Comparison of ENCODE assay signal across 1 cellular context in the genomic region with DNA sequence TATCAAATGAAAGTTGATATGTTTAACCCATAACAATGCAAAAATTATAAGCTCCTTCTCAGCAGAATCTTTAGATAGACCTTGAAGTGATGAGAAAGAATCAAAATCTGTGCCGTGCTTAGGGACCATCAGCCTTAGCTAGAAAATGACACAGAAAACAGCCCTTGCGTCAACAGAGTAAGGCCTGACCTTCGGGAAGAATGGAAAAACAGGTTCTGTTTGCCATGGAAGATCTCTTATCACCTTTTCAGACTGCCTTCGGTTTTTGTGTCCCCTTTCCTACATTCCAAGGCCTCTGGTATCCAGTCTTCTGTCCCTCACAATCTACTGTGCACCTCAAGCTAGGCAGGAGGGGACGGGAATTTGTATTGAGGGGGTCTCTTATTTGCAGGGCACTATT.
TF ChIP-seq lines count a peak whose summit lies in the region.

No MANE protein-coding gene starts in this region.

TF ChIP-seq in HepG2, 621 proteins besides CTCF, POLR2A, EP300 and RAD21 (continued from another document and continues in another):
- no peak for TF ChIP-seq ZBTB44 (CRISPR knock-in tag; IDR thresholded peaks at IDR 0.05)
- TF ChIP-seq ZSCAN30 (CRISPR knock-in tag; IDR thresholded peaks at IDR 0.05): no peak
- TF ChIP-seq RNF219 (CRISPR knock-in tag; IDR thresholded peaks at IDR 0.05): no peak
- no peak for TF ChIP-seq NFE2L1 (CRISPR knock-in tag; IDR thresholded peaks at IDR 0.05; ENCODE audit: borderline replicate concordance)
- TF ChIP-seq, protein P1, sequence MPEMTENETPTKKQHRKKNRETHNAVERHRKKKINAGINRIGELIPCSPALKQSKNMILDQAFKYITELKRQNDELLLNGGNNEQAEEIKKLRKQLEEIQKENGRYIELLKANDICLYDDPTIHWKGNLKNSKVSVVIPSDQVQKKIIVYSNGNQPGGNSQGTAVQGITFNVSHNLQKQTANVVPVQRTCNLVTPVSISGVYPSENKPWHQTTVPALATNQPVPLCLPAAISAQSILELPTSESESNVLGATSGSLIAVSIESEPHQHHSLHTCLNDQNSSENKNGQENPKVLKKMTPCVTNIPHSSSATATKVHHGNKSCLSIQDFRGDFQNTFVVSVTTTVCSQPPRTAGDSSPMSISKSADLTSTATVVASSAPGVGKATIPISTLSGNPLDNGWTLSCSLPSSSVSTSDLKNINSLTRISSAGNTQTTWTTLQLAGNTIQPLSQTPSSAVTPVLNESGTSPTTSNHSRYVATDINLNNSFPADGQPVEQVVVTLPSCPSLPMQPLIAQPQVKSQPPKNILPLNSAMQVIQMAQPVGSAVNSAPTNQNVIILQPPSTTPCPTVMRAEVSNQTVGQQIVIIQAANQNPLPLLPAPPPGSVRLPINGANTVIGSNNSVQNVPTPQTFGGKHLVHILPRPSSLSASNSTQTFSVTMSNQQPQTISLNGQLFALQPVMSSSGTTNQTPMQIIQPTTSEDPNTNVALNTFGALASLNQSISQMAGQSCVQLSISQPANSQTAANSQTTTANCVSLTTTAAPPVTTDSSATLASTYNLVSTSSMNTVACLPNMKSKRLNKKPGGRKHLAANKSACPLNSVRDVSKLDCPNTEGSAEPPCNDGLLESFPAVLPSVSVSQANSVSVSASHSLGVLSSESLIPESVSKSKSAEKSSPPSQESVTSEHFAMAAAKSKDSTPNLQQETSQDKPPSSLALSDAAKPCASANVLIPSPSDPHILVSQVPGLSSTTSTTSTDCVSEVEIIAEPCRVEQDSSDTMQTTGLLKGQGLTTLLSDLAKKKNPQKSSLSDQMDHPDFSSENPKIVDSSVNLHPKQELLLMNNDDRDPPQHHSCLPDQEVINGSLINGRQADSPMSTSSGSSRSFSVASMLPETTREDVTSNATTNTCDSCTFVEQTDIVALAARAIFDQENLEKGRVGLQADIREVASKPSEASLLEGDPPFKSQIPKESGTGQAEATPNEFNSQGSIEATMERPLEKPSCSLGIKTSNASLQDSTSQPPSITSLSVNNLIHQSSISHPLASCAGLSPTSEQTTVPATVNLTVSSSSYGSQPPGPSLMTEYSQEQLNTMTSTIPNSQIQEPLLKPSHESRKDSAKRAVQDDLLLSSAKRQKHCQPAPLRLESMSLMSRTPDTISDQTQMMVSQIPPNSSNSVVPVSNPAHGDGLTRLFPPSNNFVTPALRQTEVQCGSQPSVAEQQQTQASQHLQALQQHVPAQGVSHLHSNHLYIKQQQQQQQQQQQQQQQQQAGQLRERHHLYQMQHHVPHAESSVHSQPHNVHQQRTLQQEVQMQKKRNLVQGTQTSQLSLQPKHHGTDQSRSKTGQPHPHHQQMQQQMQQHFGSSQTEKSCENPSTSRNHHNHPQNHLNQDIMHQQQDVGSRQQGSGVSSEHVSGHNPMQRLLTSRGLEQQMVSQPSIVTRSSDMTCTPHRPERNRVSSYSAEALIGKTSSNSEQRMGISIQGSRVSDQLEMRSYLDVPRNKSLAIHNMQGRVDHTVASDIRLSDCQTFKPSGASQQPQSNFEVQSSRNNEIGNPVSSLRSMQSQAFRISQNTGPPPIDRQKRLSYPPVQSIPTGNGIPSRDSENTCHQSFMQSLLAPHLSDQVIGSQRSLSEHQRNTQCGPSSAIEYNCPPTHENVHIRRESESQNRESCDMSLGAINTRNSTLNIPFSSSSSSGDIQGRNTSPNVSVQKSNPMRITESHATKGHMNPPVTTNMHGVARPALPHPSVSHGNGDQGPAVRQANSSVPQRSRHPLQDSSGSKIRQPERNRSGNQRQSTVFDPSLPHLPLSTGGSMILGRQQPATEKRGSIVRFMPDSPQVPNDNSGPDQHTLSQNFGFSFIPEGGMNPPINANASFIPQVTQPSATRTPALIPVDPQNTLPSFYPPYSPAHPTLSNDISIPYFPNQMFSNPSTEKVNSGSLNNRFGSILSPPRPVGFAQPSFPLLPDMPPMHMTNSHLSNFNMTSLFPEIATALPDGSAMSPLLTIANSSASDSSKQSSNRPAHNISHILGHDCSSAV (CRISPR knock-in tag; IDR thresholded peaks at IDR 0.05; ENCODE audit: borderline replicate concordance): no peak
- TF ChIP-seq, protein P2, sequence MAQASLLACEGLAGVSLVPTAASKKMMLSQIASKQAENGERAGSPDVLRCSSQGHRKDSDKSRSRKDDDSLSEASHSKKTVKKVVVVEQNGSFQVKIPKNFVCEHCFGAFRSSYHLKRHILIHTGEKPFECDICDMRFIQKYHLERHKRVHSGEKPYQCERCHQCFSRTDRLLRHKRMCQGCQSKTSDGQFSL (CRISPR knock-in tag; IDR thresholded peaks at IDR 0.05): no peak
- TF ChIP-seq NFE2 (CRISPR knock-in tag; IDR thresholded peaks at IDR 0.05): no peak
- no peak for TF ChIP-seq NFE2L2 (IDR thresholded peaks at IDR 0.05; ENCODE audit: low read length)
- no peak for TF ChIP-seq JUN (CRISPR knock-in tag; IDR thresholded peaks at IDR 0.05)
- no peak for TF ChIP-seq NCOA5 (CRISPR knock-in tag; IDR thresholded peaks at IDR 0.05)
- peak; percentile 49; the same call in 1 of the 2 replicates for TF ChIP-seq MEIS2 (CRISPR knock-in tag; IDR thresholded peaks at IDR 0.05)
- TF ChIP-seq ZNF562 (CRISPR knock-in tag; IDR thresholded peaks at IDR 0.05; ENCODE audit: borderline replicate concordance): no peak
- TF ChIP-seq HOXA7 (CRISPR knock-in tag; IDR thresholded peaks at IDR 0.05): no peak
- TF ChIP-seq ZNF788 (CRISPR knock-in tag; IDR thresholded peaks at IDR 0.05; ENCODE audit: borderline replicate concordance): no peak
- TF ChIP-seq BORCS8-MEF2B (CRISPR knock-in tag; IDR thresholded peaks at IDR 0.05): no peak
- no peak for TF ChIP-seq ZNF362 (CRISPR knock-in tag; IDR thresholded peaks at IDR 0.05; ENCODE audit: borderline replicate concordance)
- TF ChIP-seq, protein P3, sequence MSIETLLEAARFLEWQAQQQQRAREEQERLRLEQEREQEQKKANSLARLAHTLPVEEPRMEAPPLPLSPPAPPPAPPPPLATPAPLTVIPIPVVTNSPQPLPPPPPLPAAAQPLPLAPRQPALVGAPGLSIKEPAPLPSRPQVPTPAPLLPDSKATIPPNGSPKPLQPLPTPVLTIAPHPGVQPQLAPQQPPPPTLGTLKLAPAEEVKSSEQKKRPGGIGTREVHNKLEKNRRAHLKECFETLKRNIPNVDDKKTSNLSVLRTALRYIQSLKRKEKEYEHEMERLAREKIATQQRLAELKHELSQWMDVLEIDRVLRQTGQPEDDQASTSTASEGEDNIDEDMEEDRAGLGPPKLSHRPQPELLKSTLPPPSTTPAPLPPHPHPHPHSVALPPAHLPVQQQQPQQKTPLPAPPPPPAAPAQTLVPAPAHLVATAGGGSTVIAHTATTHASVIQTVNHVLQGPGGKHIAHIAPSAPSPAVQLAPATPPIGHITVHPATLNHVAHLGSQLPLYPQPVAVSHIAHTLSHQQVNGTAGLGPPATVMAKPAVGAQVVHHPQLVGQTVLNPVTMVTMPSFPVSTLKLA (IDR thresholded peaks at IDR 0.05): no peak
- no peak for TF ChIP-seq ZNF367 (CRISPR knock-in tag; IDR thresholded peaks at IDR 0.05; ENCODE audit: borderline replicate concordance)
- TF ChIP-seq TEAD3 (CRISPR knock-in tag; optimal IDR thresholded peaks at IDR 0.05; ENCODE audit: borderline replicate concordance): peak; percentile 93
- TF ChIP-seq ZNF24 (IDR thresholded peaks at IDR 0.05): no peak
- TF ChIP-seq, protein P4, sequence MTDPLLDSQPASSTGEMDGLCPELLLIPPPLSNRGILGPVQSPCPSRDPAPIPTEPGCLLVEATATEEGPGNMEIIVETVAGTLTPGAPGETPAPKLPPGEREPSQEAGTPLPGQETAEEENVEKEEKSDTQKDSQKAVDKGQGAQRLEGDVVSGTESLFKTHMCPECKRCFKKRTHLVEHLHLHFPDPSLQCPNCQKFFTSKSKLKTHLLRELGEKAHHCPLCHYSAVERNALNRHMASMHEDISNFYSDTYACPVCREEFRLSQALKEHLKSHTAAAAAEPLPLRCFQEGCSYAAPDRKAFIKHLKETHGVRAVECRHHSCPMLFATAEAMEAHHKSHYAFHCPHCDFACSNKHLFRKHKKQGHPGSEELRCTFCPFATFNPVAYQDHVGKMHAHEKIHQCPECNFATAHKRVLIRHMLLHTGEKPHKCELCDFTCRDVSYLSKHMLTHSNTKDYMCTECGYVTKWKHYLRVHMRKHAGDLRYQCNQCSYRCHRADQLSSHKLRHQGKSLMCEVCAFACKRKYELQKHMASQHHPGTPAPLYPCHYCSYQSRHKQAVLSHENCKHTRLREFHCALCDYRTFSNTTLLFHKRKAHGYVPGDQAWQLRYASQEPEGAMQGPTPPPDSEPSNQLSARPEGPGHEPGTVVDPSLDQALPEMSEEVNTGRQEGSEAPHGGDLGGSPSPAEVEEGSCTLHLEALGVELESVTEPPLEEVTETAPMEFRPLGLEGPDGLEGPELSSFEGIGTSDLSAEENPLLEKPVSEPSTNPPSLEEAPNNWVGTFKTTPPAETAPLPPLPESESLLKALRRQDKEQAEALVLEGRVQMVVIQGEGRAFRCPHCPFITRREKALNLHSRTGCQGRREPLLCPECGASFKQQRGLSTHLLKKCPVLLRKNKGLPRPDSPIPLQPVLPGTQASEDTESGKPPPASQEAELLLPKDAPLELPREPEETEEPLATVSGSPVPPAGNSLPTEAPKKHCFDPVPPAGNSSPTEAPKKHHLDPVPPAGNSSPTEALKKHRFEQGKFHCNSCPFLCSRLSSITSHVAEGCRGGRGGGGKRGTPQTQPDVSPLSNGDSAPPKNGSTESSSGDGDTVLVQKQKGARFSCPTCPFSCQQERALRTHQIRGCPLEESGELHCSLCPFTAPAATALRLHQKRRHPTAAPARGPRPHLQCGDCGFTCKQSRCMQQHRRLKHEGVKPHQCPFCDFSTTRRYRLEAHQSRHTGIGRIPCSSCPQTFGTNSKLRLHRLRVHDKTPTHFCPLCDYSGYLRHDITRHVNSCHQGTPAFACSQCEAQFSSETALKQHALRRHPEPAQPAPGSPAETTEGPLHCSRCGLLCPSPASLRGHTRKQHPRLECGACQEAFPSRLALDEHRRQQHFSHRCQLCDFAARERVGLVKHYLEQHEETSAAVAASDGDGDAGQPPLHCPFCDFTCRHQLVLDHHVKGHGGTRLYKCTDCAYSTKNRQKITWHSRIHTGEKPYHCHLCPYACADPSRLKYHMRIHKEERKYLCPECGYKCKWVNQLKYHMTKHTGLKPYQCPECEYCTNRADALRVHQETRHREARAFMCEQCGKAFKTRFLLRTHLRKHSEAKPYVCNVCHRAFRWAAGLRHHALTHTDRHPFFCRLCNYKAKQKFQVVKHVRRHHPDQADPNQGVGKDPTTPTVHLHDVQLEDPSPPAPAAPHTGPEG (CRISPR knock-in tag; IDR thresholded peaks at IDR 0.05): no peak
- no peak for TF ChIP-seq ZFP36L2 (CRISPR knock-in tag; IDR thresholded peaks at IDR 0.05)
- TF ChIP-seq ZNF101 (CRISPR knock-in tag; IDR thresholded peaks at IDR 0.05; ENCODE audit: borderline replicate concordance, low read depth): no peak
- TF ChIP-seq ZNF547 (CRISPR knock-in tag; IDR thresholded peaks at IDR 0.05): no peak
- TF ChIP-seq, protein P5, sequence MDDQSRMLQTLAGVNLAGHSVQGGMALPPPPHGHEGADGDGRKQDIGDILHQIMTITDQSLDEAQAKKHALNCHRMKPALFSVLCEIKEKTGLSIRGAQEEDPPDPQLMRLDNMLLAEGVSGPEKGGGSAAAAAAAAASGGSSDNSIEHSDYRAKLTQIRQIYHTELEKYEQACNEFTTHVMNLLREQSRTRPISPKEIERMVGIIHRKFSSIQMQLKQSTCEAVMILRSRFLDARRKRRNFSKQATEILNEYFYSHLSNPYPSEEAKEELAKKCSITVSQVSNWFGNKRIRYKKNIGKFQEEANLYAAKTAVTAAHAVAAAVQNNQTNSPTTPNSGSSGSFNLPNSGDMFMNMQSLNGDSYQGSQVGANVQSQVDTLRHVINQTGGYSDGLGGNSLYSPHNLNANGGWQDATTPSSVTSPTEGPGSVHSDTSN (CRISPR knock-in tag; IDR thresholded peaks at IDR 0.05; ENCODE audit: borderline replicate concordance): no peak
